ENCODE assay signal across 1 cellular context in the genomic region with DNA sequence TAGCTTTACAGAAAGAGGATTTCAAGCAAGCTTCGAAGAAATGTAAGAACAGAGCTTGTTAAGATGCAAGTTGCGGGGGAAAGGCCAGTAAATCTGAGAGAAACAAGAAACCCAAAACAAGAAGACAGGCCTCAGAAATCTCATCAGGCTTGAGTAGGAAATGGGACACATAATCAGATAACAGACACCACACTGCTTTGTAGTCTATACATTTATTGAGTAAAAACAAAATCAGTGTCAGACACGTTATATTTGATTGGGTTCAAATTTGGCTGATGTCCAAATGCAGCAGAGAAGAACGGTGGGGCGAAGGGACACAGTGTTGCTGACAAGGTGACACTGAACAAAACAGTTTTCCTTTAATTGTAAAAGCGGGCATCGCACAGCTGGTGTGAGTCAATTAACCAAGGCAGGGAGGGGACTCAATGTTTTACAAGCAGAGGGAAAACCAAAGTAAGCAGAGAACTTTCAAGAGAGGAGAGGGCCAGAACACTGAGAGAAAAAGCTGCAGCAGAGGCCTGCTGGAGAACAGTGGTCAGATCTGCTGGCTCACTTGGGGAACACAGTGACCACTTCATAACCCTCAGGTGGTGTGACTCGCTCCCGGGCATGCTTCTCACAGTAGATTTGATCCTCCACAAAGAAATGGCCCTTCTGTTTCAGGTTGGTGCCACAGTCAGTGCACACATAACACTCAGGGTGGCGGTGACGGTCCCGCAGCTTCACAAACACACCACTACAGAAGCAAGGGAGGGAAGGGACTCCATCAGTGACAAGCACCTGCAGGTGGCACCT.
TF ChIP-seq lines count a peak whose summit lies in the region.

No MANE protein-coding gene starts in this region.

TF ChIP-seq in IMR-90, 13 proteins besides CTCF, POLR2A, EP300 and RAD21:
- no peak for TF ChIP-seq CHD1 (IDR thresholded peaks at IDR 0.05; ENCODE audit: low read depth, low read length)
- TF ChIP-seq, protein P1, sequence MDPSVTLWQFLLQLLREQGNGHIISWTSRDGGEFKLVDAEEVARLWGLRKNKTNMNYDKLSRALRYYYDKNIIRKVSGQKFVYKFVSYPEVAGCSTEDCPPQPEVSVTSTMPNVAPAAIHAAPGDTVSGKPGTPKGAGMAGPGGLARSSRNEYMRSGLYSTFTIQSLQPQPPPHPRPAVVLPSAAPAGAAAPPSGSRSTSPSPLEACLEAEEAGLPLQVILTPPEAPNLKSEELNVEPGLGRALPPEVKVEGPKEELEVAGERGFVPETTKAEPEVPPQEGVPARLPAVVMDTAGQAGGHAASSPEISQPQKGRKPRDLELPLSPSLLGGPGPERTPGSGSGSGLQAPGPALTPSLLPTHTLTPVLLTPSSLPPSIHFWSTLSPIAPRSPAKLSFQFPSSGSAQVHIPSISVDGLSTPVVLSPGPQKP (IDR thresholded peaks at IDR 0.05; ENCODE audit: borderline replicate concordance, low read depth, low read length) = no peak
- TF ChIP-seq MAFK (IDR thresholded peaks at IDR 0.05; ENCODE audit: low read depth, low read length) = no peak
- TF ChIP-seq RFX5 (IDR thresholded peaks at IDR 0.05; ENCODE audit: low read depth, low read length) = no peak
- no peak for TF ChIP-seq SMC3 (IDR thresholded peaks at IDR 0.05; ENCODE audit: low read depth, low read length)
- no peak for TF ChIP-seq CEBPB (IDR thresholded peaks at IDR 0.05; ENCODE audit: low read depth, low read length)
- no peak for TF ChIP-seq MAZ (IDR thresholded peaks at IDR 0.05; ENCODE audit: borderline replicate concordance, low read depth, low read length)
